Comparison of ENCODE assay signal across 8 cellular contexts in the genomic region with DNA sequence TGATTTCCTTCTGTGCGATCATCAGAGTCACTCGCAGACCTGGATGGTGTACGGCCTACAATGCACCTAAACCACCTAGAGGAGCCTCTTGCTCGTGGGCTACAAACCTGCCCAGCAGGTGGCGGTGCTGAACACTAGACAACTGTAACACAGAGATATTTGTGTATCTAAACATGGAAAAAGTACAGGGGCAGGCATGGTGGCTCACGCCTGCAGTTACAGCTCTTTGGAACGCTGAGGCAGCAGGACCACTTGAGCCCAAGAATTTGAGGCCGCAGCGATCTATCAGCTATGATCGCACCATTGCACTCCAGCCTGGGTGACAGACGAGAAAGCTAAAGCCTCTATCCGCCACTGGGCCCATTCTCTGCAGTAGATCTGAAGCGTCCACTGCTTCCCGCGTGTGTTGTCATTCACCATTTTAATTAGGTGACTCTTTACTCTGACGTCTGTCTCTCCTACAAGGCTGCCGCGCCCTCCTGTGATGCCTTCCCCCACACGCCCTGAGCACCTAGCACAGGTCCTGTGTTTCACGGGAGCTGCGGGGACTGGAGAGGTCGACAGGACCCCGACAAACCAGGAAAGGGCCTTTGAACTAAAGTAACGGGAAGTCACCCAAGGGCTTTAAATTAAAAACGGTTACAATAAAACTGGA.
A peak's percentile ranks its signal among the peaks of the same experiment; 100 is the strongest.
DNase-seq lines count a peak whose midpoint lies in the region; ATAC-seq lines count a peak whose summit lies in the region.

No MANE protein-coding gene starts in this region.

- peak; percentile 32 for ATAC-seq in HG02970 (IDR thresholded peaks at IDR 0.05; ENCODE audit: low FRiP score, unreplicated experiment)

- peak overlapping the region; percentile 86 for H3K4me3 ChIP-seq in effector memory CD4-positive, alpha-beta T cell (ENCODE audit: insufficient read depth, low read depth, low read length, poor library complexity, severe bottlenecking)

- H3K27ac ChIP-seq in effector memory CD4-positive, alpha-beta T cell (ENCODE audit: insufficient read depth, low read length, poor library complexity, severe bottlenecking): peak overlapping the region; percentile 98

- no peaks in the 10 kb centered on the region for H3K9me3 ChIP-seq in effector memory CD4-positive, alpha-beta T cell (ENCODE audit: control insufficient read depth, low read length)

- H3K4me1 ChIP-seq in effector memory CD4-positive, alpha-beta T cell (ENCODE audit: control insufficient read depth, insufficient read depth, low read length, poor library complexity, severe bottlenecking): peaks cover 16% of the 10 kb centered on the region

- DNase-seq in SIG-M5 treated with dmso at 0.1 percent for 504 hours (lab: John Stamatoyannopoulos, UW; ENCODE audit: unreplicated experiment) (peak; percentile 63), SIG-M5 (lab: John Stamatoyannopoulos, UW) (no peak), NCI-H226 (peak; percentile 44), midbrain (lab: John Stamatoyannopoulos, UW) (peak; percentile 6)
- peak; percentile 88 to 92 for DNase-seq in activated CD4-positive, alpha-beta T cell treated with anti-CD3 and anti-CD28 coated beads, Interleukin-2, amount 50 U/mL, for 48 hours
- peak; percentile 62 to 83 (median 80) for DNase-seq in effector memory CD4-positive, alpha-beta T cell
- DNase-seq in stimulated activated CD8-positive, alpha-beta memory T cell treated with anti-CD3 and anti-CD28 coated beads, Interleukin-4, amount 100 ng/mL, for 24 hours (ENCODE audit: low read depth): peak; percentile 77

- H3K36me3 ChIP-seq in effector memory CD4-positive, alpha-beta T cell (ENCODE audit: control insufficient read depth, insufficient read depth, low read length): peaks cover 33% of the 10 kb centered on the region

- H3K27me3 ChIP-seq in effector memory CD4-positive, alpha-beta T cell (replicated peaks; ENCODE audit: control insufficient read depth, insufficient read depth, low read length, poor library complexity, severe bottlenecking): no peaks in the 10 kb centered on the region
